In the genomic region with DNA sequence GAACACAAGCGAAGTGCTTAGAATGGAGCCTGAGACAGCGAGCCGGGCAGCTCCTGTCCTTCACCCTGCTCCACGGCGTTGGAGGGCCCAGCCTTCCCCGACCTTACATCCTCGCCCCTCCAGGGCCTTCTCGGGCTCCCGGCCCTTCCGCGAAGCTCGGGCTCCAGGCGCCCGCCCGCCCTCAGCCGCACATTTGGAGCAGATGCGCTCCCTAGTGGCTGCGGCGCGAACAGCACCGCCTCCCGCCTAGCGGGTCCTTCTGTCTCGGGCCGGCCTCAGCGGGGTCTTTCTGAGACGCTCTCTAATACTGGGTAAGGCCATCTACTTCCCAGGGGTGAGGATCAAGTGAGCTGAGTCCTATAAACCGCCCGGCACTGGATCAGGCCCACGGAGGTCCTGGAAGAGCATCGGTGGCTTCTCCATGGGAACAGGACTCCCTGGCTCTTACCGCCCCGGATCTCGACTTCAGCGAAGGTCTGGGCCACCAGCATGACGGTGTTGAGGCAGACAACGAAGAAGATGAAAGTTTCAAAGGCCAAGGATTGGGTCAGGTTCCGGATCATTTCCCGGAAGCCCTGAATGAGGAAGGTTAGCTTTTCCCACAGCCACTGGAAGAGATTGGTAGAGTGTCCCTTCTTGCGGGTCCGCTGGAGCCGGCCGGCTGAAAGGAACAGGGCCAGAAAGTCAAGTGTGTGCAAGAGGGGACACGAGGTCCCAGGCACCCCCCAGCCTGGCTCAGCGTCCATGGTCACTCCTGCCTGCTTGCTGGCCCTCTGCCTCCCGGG, we compare ENCODE assay signal across 8 cellular contexts. TPM values are rescaled to one million over a fixed set of nuclear protein-coding genes. Genes with fewer than 3 reads are reported as not detected.
DNase-seq lines count a peak whose midpoint lies in the region; ATAC-seq, FAIRE-seq and TF ChIP-seq lines count a peak whose summit lies in the region.

No MANE protein-coding gene starts in this region.

- H3K36me3 ChIP-seq in DOHH2 (ENCODE audit: control insufficient read depth, low read length) (no peaks in the 10 kb centered on the region), cardiac muscle cell (no peaks in the 10 kb centered on the region), psoas muscle (ENCODE audit: insufficient read depth in 1 of 2, low read depth in 1 of 2) (no peaks in the 10 kb centered on the region)

- no peaks in the 10 kb centered on the region for H3K9me3 Mint-ChIP-seq in activated naive CD4-positive, alpha-beta T cell treated with anti-CD3 and anti-CD28 coated beads, Interleukin-2, amount 50 U/mL, for 72 hours

- peaks cover 5% of the 10 kb centered on the region; the same call in 1 of the 2 replicates for H3K4me1 ChIP-seq in DOHH2 (ENCODE audit: control insufficient read depth, low read length)
- H3K4me1 ChIP-seq in cardiac muscle cell (ENCODE audit: low read depth), result no peaks in the 10 kb centered on the region
- H3K4me1 ChIP-seq in psoas muscle, result peaks cover 8% of the 10 kb centered on the region

- H3K9me3 ChIP-seq in DOHH2 (ENCODE audit: control insufficient read depth, insufficient read depth, low read length) (no peaks in the 10 kb centered on the region), cardiac muscle cell (ENCODE audit: low read depth) (no peaks in the 10 kb centered on the region), psoas muscle (no peaks in the 10 kb centered on the region)

- intact Hi-C loops in psoas muscle (cut with DNase I), result no loop called here

- DNase-seq in Kasumi-1 (lab: John Stamatoyannopoulos, UW) (peak; percentile 61 to 62), SKM-1 (lab: John Stamatoyannopoulos, UW; ENCODE audit: unreplicated experiment) (peak; percentile 25), cardiac muscle cell (ENCODE audit: low read depth in 1 of 2, low spot score in 1 of 2) (peak; percentile 69 to 82), psoas muscle (peak; percentile 81 to 88), urothelium cell line (ENCODE audit: low spot score) (peak; percentile 87)
- DNase-seq in activated naive CD4-positive, alpha-beta T cell treated with anti-CD3 and anti-CD28 coated beads, Interleukin-2, amount 50 U/mL, for 72 hours (ENCODE audit: low spot score in 2 of 2), result peak; percentile 81 to 95

- H3K4me2 ChIP-seq in DOHH2 (ENCODE audit: low read length), result peak overlapping the region; percentile 39

- H3K4me3 ChIP-seq in DOHH2 (ENCODE audit: low read length), result no peak overlapping the region
- H3K4me3 ChIP-seq in cardiac muscle cell, result no peak overlapping the region
- H3K4me3 ChIP-seq in psoas muscle, result peak overlapping the region; percentile 57

- no peaks in the 10 kb centered on the region for H3K79me2 ChIP-seq in DOHH2 (ENCODE audit: control insufficient read depth, low read length)

- H3K27ac ChIP-seq in DOHH2 (ENCODE audit: low read depth, low read length), result no peak overlapping the region
- no peak overlapping the region for H3K27ac ChIP-seq in cardiac muscle cell
- H3K27ac ChIP-seq in psoas muscle, result no peak overlapping the region

- no peaks in the 10 kb centered on the region for H3K9me2 ChIP-seq in DOHH2 (replicated peaks; ENCODE audit: control insufficient read depth, low read length)

- TF ChIP-seq CTCF in DOHH2 (IDR thresholded peaks at IDR 0.05; ENCODE audit: low read depth, low read length, poor library complexity, severe bottlenecking) (peak; percentile 92), cardiac muscle cell (IDR thresholded peaks at IDR 0.05; ENCODE audit: low read depth, low read length) (peak; percentile 93), psoas muscle (IDR thresholded peaks at IDR 0.05) (peak; percentile 98)

- no peaks in the 10 kb centered on the region for H3F3A ChIP-seq in DOHH2 (ENCODE audit: control insufficient read depth, insufficient read depth)

- peak; percentile 20 for FAIRE-seq in urothelium cell line (lab: Jason Lieb, UNC)

- H4K20me1 ChIP-seq in DOHH2 (ENCODE audit: control insufficient read depth, insufficient read depth, low read depth, low read length), result no peaks in the 10 kb centered on the region

- H3K27me3 ChIP-seq in DOHH2 (ENCODE audit: control insufficient read depth, low read length) (peaks cover 3% of the 10 kb centered on the region; the same call in 1 of the 2 replicates), cardiac muscle cell (peaks cover 12% of the 10 kb centered on the region), psoas muscle (ENCODE audit: insufficient read depth in 3 of 3, low read length in 2 of 3) (no peaks in the 10 kb centered on the region)

- WGBS in psoas muscle, 3 donors, result 15 to 20% (median 16%) methylated on average over 43 to 46 of the region's 46 CpGs

- ATAC-seq in activated naive CD4-positive, alpha-beta T cell treated with anti-CD3 and anti-CD28 coated beads, Interleukin-2, amount 50 U/mL, for 72 hours, result peak; percentile 86 to 92
- peak; percentile 81 to 97 (median 88) for ATAC-seq in psoas muscle
- ATAC-seq in GM21526 (IDR thresholded peaks at IDR 0.05; ENCODE audit: low FRiP score, unreplicated experiment), result no peak

- no peak overlapping the region for H3K27ac Mint-ChIP-seq in activated naive CD4-positive, alpha-beta T cell treated with anti-CD3 and anti-CD28 coated beads, Interleukin-2, amount 50 U/mL, for 72 hours

- no peaks in the 10 kb centered on the region for H3K36me3 Mint-ChIP-seq in activated naive CD4-positive, alpha-beta T cell treated with anti-CD3 and anti-CD28 coated beads, Interleukin-2, amount 50 U/mL, for 72 hours

RNA-seq across cellular contexts. Expression of a gene that starts 3.7 kb away (rescaled TPM):
- total RNA-seq in activated naive CD4-positive, alpha-beta T cell treated with anti-CD3 and anti-CD28 coated beads, Interleukin-2, amount 50 U/mL, for 72 hours, result under 1 TPM in 1 of 2 donors, not detected in 1; 0.80 TPM
- total RNA-seq in cardiac muscle cell (not detected in 2 replicates), psoas muscle (not detected)
- polyA plus RNA-seq in cardiac muscle cell (not detected in 2 replicates), psoas muscle (under 1 TPM in 2 of 3 donors, not detected in 1; 0.01 to 0.55 TPM)

RNA-seq across cellular contexts. Expression of a gene that starts 10.8 kb away (rescaled TPM):
- under 1 TPM in 1 of 2 donors, not detected in 1; 0.43 TPM for total RNA-seq in activated naive CD4-positive, alpha-beta T cell treated with anti-CD3 and anti-CD28 coated beads, Interleukin-2, amount 50 U/mL, for 72 hours
- total RNA-seq in cardiac muscle cell (not detected in 2 replicates), psoas muscle (under 1 TPM in 3 of 4 donors, not detected in 1; 0.40 to 0.93 (median 0.47) TPM)
- polyA plus RNA-seq in cardiac muscle cell (not detected in 2 replicates), psoas muscle (10 to 100 TPM in 1 of 3 donors, under 1 TPM in 1, not detected in 1; 0.13 to 18.7 TPM)

RNA-seq across cellular contexts. Expression of a gene that starts 20.3 kb away (rescaled TPM):
- 100 to 1,000 TPM; 242 to 310 TPM for total RNA-seq in activated naive CD4-positive, alpha-beta T cell treated with anti-CD3 and anti-CD28 coated beads, Interleukin-2, amount 50 U/mL, for 72 hours
- total RNA-seq in cardiac muscle cell, result 72.2 and 77.0 TPM in 2 replicates
- polyA plus RNA-seq in cardiac muscle cell, result 441 and 496 TPM in 2 replicates
- total RNA-seq in psoas muscle, result 100 to 1,000 TPM; 298 to 384 (median 336) TPM
- 100 to 1,000 TPM; 251 to 355 (median 314) TPM for polyA plus RNA-seq in psoas muscle

RNA-seq across cellular contexts. Expression of a gene that starts 20.6 kb away (rescaled TPM):
- total RNA-seq in activated naive CD4-positive, alpha-beta T cell treated with anti-CD3 and anti-CD28 coated beads, Interleukin-2, amount 50 U/mL, for 72 hours, result 10 to 100 TPM; 47.5 to 86.8 TPM
- total RNA-seq in cardiac muscle cell (28.6 and 36.8 TPM in 2 replicates), psoas muscle (10 to 100 TPM; 24.8 to 44.5 (median 31.6) TPM)
- polyA plus RNA-seq in cardiac muscle cell (24.6 and 30.8 TPM in 2 replicates), psoas muscle (10 to 100 TPM; 29.4 to 63.1 (median 54.2) TPM)

RNA-seq across cellular contexts. Expression of a gene that starts 26.4 kb away (rescaled TPM):
- 1 to 10 TPM in 1 of 2 donors, under 1 TPM in 1; 0.14 to 1.1 TPM for total RNA-seq in activated naive CD4-positive, alpha-beta T cell treated with anti-CD3 and anti-CD28 coated beads, Interleukin-2, amount 50 U/mL, for 72 hours
- total RNA-seq in cardiac muscle cell (25.5 and 38.6 TPM in 2 replicates), psoas muscle (under 1 TPM in 1 of 4 donors, not detected in 3; 0.36 TPM)
- polyA plus RNA-seq in cardiac muscle cell (14.8 and 22.3 TPM in 2 replicates), psoas muscle (under 1 TPM in 1 of 3 donors, not detected in 2; 0.03 TPM)

Comparison
In these comparisons a context has a peak if more than half of its experiments do, and no peak if none do; other contexts are left out.
1. DNase-seq: peak in every context shown above with its lines; median percentile 88 in activated naive CD4-positive, alpha-beta T cell treated with anti-CD3 and anti-CD28 coated beads, Interleukin-2, amount 50 U/mL, for 72 hours; 87 in urothelium cell line; 84 in psoas muscle; 76 in cardiac muscle cell; 62 in Kasumi-1; 25 in SKM-1.